In genomic region chr6:155958550-155958949, GRCh38 we compare ENCODE assay signal across 17 cellular contexts.
"Had no signal": no experiment of that assay in that cellular context is flagged by ENCODE, and none has a peak within 500 bp of the region (broad histone marks: within the 10 kb centered on the region; RNA-seq: fewer than 3 reads in every experiment).

No MANE protein-coding gene starts in this region.

- H3K4me3 ChIP-seq: esophagus squamous epithelium, heart right ventricle, ovary had no signal

- H3K4me1 Mint-ChIP-seq: immature natural killer cell, natural killer cell, T-helper 17 cell had no signal

- H3K27ac Mint-ChIP-seq: activated naive CD8-positive, alpha-beta T cell; activated T-cell treated with anti-CD3 and anti-CD28 coated beads, Interleukin-2, amount 50 U/mL, for 72 hours; dendritic cell treated with granulocyte-macrophage colony-stimulating factor and Interleukin-4, amounts not matched to agents 40 ng/mL and 50 ng/mL, for 4 days; immature natural killer cell; natural killer cell; stimulated activated naive B cell treated with anti-CD40 and anti-IgM and Interleukin-4, amounts not matched to agents 10 μg/mL and 1 μg/mL and 100 μg/mL, for 72 hours; T-helper 17 cell had no signal

- H3K4me1 ChIP-seq: esophagus squamous epithelium, heart right ventricle had no signal

- H3K27ac ChIP-seq: esophagus squamous epithelium, heart right ventricle, ovary, VCaP had no signal

- H3K36me3 ChIP-seq: esophagus squamous epithelium, heart right ventricle, ovary had no signal

- DNase-seq: activated CD4-positive, CD25-positive, alpha-beta regulatory T cell treated with anti-CD3 and anti-CD28 coated beads, Interleukin-2, amount 50 U/mL, for 72 hours; activated T-cell treated with anti-CD3 and anti-CD28 coated beads, Interleukin-2, amount 50 U/mL, for 72 hours; effector CD8-positive, alpha-beta T cell; esophagus squamous epithelium; heart right ventricle; immature natural killer cell; kidney glomerular epithelial cell; mesenchymal stem cell; natural killer cell; ovary; stimulated activated CD4-positive, alpha-beta T cell treated with anti-CD3 and anti-CD28 coated beads, Interleukin-4, amount 100 ng/mL, for 24 hours; stimulated activated naive B cell treated with anti-CD40 and anti-IgM and Interleukin-4, amounts not matched to agents 10 μg/mL and 1 μg/mL and 100 μg/mL, for 72 hours; T-helper 17 cell had no signal

- H3K4me3 Mint-ChIP-seq: activated naive CD8-positive, alpha-beta T cell; activated T-cell treated with anti-CD3 and anti-CD28 coated beads, Interleukin-2, amount 50 U/mL, for 72 hours; dendritic cell treated with granulocyte-macrophage colony-stimulating factor and Interleukin-4, amounts not matched to agents 40 ng/mL and 50 ng/mL, for 4 days; immature natural killer cell; natural killer cell; stimulated activated naive B cell treated with anti-CD40 and anti-IgM and Interleukin-4, amounts not matched to agents 10 μg/mL and 1 μg/mL and 100 μg/mL, for 72 hours; T-helper 17 cell had no signal

- ATAC-seq: activated T-cell treated with anti-CD3 and anti-CD28 coated beads, Interleukin-2, amount 50 U/mL, for 72 hours; heart right ventricle; natural killer cell; sciatic nerve; stimulated activated naive B cell treated with anti-CD40 and anti-IgM and Interleukin-4, amounts not matched to agents 10 μg/mL and 1 μg/mL and 100 μg/mL, for 72 hours; T-helper 17 cell had no signal

- H3K27me3 Mint-ChIP-seq: dendritic cell treated with granulocyte-macrophage colony-stimulating factor and Interleukin-4, amounts not matched to agents 40 ng/mL and 50 ng/mL, for 4 days; T-helper 17 cell had no signal

- H3K9me3 ChIP-seq: esophagus squamous epithelium, heart right ventricle, ovary had no signal

- H3K27me3 ChIP-seq: esophagus squamous epithelium, heart right ventricle, ovary had no signal

- H3K36me3 Mint-ChIP-seq: activated naive CD8-positive, alpha-beta T cell; immature natural killer cell; natural killer cell; stimulated activated naive B cell treated with anti-CD40 and anti-IgM and Interleukin-4, amounts not matched to agents 10 μg/mL and 1 μg/mL and 100 μg/mL, for 72 hours had no signal
